8 cellular contexts compared by ENCODE assay signal in the genomic region with DNA sequence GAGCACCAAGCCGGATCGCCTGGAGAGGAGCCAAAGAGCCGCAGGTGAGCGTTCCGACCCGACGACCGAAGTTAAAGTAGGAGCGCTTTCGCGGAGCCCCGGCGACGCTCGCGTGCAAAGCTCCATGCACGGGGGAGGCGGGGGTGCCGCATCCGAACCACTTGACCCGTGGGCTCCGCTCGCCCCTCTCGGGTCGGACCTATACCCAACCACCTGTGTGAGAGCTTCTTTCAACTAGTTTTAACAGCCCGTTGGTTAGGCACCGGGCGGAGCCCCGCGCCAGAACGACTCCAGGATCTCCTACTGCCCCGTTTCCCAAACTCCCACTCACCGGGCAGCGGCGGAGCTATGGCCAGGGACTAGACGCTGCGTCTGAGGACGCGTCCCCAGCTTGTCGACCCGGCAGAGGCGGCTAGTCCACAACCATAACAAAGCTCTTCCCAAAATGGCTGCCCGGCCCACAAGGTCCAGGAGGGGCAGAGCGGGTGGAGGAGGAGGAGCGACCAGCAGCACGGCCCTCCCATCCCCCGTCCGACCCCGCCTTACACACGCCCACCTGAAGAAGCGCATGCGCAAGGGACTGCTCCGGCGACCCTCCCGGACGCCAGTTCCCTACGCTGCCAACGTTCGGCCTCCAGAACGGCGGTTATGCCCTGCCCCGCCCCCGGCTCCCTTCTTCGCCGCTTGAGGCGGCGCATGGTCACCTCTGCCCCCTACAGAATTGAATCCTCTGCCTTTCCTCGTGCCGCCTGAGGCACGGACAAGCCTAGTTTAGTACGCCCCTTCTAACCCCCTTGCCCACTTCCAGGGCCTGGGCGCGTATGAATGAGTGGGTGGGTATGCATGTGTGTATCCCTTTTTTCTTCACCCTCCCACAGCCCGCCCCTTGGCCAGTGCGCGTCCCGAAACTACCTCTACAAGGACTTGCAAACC. TPM values are rescaled to one million over a fixed set of nuclear protein-coding genes. Genes with fewer than 3 reads are reported as not detected.
DNase-seq lines count a peak whose midpoint lies in the region; ATAC-seq and TF ChIP-seq lines count a peak whose summit lies in the region.

A gene with protein sequence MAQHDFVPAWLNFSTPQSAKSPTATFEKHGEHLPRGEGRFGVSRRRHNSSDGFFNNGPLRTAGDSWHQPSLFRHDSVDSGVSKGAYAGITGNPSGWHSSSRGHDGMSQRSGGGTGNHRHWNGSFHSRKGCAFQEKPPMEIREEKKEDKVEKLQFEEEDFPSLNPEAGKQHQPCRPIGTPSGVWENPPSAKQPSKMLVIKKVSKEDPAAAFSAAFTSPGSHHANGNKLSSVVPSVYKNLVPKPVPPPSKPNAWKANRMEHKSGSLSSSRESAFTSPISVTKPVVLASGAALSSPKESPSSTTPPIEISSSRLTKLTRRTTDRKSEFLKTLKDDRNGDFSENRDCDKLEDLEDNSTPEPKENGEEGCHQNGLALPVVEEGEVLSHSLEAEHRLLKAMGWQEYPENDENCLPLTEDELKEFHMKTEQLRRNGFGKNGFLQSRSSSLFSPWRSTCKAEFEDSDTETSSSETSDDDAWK (minus strand): TSS at position 453 of the 933 bp plus-strand sequence. CDS start 27,446 bp downstream, outside the sequence.

- CTCF ChIA-PET in OCI-LY7 (lab: Charles Lee; ENCODE audit: unreplicated experiment): interaction anchor here (1.5 kb wide), 1 partner anchor 177 kb away, joined by 4 read pairs; no protein-coding TSS in a partner anchor

- H3K9me2 ChIP-seq in OCI-LY7 (ENCODE audit: insufficient read depth, low read length): no peaks in the 10 kb centered on the region

- POLR2A ChIA-PET in OCI-LY7 (lab: Charles Lee): interaction anchor here (0.5 to 2.6 kb wide), 18 partner anchors 11 to 513 kb away, joined by 3 to 14 read pairs (median 3); a partner anchor contains a TSS

- peak within 1 kb of the TSS; percentile 61; the same call in 1 of the 2 replicates for H2AFZ ChIP-seq in OCI-LY7 (ENCODE audit: low read length)

- intact Hi-C loops in OCI-LY7 (cut with micrococcal nuclease; ENCODE audit: unreplicated experiment): loop anchor here (1.0 to 10.0 kb wide), 8 partner anchors 64 to 561 kb away; a partner anchor contains a TSS

- peak within 1 kb of the TSS; percentile 91 for H3K27ac ChIP-seq in OCI-LY7 (ENCODE audit: low read depth, low read length, poor library complexity, severe bottlenecking)

- TF ChIP-seq CTCF in OCI-LY7 (conservative IDR thresholded peaks at IDR 0.05; ENCODE audit: low read length) (peak; percentile 53), epithelial cell of esophagus (IDR thresholded peaks at IDR 0.05; ENCODE audit: insufficient read depth, low read depth, low read length, missing control alignments) (peak; percentile 1)

- DNase-seq in DMS 273 treated with DMSO at 0.1 percent for 48 hours (lab: John Stamatoyannopoulos, UW) (peak; percentile 91), HuH-7.5 (ENCODE audit: low spot score) (peak; percentile 88), OCI-LY7 (ENCODE audit: low spot score) (peak; percentile 97), activated T-cell treated with anti-CD3 and anti-CD28 coated beads for 24 hours (ENCODE audit: low read depth) (peak; percentile 98), epithelial cell of esophagus (ENCODE audit: low read depth) (peak; percentile 98), mucosa of gallbladder (ENCODE audit: low spot score) (peak; percentile 98)
- DNase-seq in stimulated activated CD8-positive, alpha-beta memory T cell treated with anti-CD3 and anti-CD28 coated beads, Interleukin-4, amount 100 ng/mL, for 4 hours (ENCODE audit: low read depth in 2 of 2, low spot score in 1 of 2): peak; percentile 96 to 97

- peaks cover 35% of the 10 kb centered on the region for H3K36me3 ChIP-seq in OCI-LY7 (ENCODE audit: insufficient read depth, low read length)

- peak within 1 kb of the TSS; percentile 96 for H3K4me2 ChIP-seq in OCI-LY7 (ENCODE audit: low read length)

- peak; percentile 55 for ATAC-seq in GM21515 (IDR thresholded peaks at IDR 0.05; ENCODE audit: unreplicated experiment)

- H4K20me1 ChIP-seq in OCI-LY7 (ENCODE audit: insufficient read depth, low read length): peaks cover 27% of the 10 kb centered on the region

- H3K4me3 ChIP-seq in OCI-LY7 (ENCODE audit: low read depth, low read length, poor library complexity, severe bottlenecking) (peak within 1 kb of the TSS; percentile 94), epithelial cell of esophagus (ENCODE audit: low read length) (peak within 1 kb of the TSS; percentile 99)

- peaks cover 38% of the 10 kb centered on the region for H3K4me1 ChIP-seq in OCI-LY7 (ENCODE audit: insufficient read depth, low read length, poor library complexity, severe bottlenecking)

- H3K79me2 ChIP-seq in OCI-LY7 (ENCODE audit: insufficient read depth, low read depth, low read length): peaks cover 83% of the 10 kb centered on the region

- no peaks in the 10 kb centered on the region for H3K9me3 ChIP-seq in OCI-LY7 (ENCODE audit: low read length)

- BruUV-seq in OCI-LY7 (replicated peaks; lab: Mats Ljungman, UMichigan): no TSS peak

RNA-seq across cellular contexts. Expression of the gene that starts here (rescaled TPM):
- total RNA-seq in OCI-LY7 (2014; rRNA removed; shearing (Covaris generic)): 89.7 and 101 TPM in 2 replicates
- total RNA-seq in OCI-LY7 (2022): 117 and 130 TPM in 2 replicates
- total RNA-seq in mucosa of gallbladder: 132 TPM

Comparison
In these comparisons a context has a peak if more than half of its experiments do, and no peak if none do; other contexts are left out.
1. Peak in every context shown above with its lines: DNase-seq, ATAC-seq, H3K4me3 ChIP-seq and H3K27ac ChIP-seq.